In the genomic region with DNA sequence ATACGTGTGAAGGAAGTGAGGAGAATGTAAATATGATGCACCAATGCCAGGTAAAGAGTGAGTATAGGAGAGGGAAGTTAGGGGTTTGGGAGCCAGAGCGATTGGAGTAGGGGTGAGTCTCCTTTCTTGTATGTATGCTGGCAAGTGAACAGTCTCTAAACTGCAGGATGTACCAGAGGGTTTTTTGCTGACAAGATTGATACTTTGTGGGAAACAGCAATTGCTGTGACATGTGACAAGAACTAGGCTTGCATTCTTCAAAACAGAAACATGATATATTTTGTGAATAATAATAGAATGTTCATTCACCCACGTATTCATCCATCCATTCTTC, we compare ENCODE assay signal across 8 cellular contexts. TPM values are rescaled to one million over a fixed set of nuclear protein-coding genes. Genes with fewer than 3 reads are reported as not detected.
DNase-seq lines count a peak whose midpoint lies in the region; ATAC-seq and TF ChIP-seq lines count a peak whose summit lies in the region.

No MANE protein-coding gene starts in this region.

- TF ChIP-seq POLR2A in heart left ventricle (IDR thresholded peaks at IDR 0.05) (no peak), gastrocnemius medialis (IDR thresholded peaks at IDR 0.05) (no peak)

- H3K9me3 ChIP-seq in heart left ventricle: no peaks in the 10 kb centered on the region
- no peaks in the 10 kb centered on the region for H3K9me3 ChIP-seq in gastrocnemius medialis

- intact Hi-C loops in activated CD4-positive, alpha-beta memory T cell treated with anti-CD3 and anti-CD28 coated beads for 36 hours (cut with micrococcal nuclease): loop anchor here (1.0 to 2.0 kb wide), 2 partner anchors 381 to 729 kb away; no protein-coding TSS in a partner anchor
- intact Hi-C loops in heart left ventricle (cut with DNase I): no loop called here
- intact Hi-C loops in gastrocnemius medialis (cut with DNase I; ENCODE audit: low total_unique reads): no loop called here

- H3K36me3 ChIP-seq in heart left ventricle (no peaks in the 10 kb centered on the region), gastrocnemius medialis (no peaks in the 10 kb centered on the region)

- POLR2A ChIA-PET in activated CD4-positive, alpha-beta memory T cell treated with anti-CD3 and anti-CD28 coated beads for 36 hours (lab: Charles Lee): no interaction called here

- H3K27ac ChIP-seq in heart left ventricle: peak overlapping the region; percentile 53 to 86 (median 78)
- peak overlapping the region; percentile 39 to 74 (median 70) for H3K27ac ChIP-seq in gastrocnemius medialis

- CTCF ChIA-PET in activated CD4-positive, alpha-beta memory T cell treated with anti-CD3 and anti-CD28 coated beads for 36 hours (lab: Charles Lee): no interaction called here

- H3K9me3 Mint-ChIP-seq in activated CD4-positive, alpha-beta memory T cell treated with anti-CD3 and anti-CD28 coated beads for 36 hours: no peaks in the 10 kb centered on the region

- peaks cover 3% of the 10 kb centered on the region for H3K36me3 Mint-ChIP-seq in activated CD4-positive, alpha-beta memory T cell treated with anti-CD3 and anti-CD28 coated beads for 36 hours

- H3K27me3 ChIP-seq in heart left ventricle: no peaks in the 10 kb centered on the region
- H3K27me3 ChIP-seq in gastrocnemius medialis: no peaks in the 10 kb centered on the region

- peaks cover 15% of the 10 kb centered on the region for H3K4me1 Mint-ChIP-seq in activated CD4-positive, alpha-beta memory T cell treated with anti-CD3 and anti-CD28 coated beads for 36 hours (ENCODE audit: low read depth)

- no peaks in the 10 kb centered on the region for H3K27me3 Mint-ChIP-seq in activated CD4-positive, alpha-beta memory T cell treated with anti-CD3 and anti-CD28 coated beads for 36 hours

- ATAC-seq in GM18907 (IDR thresholded peaks at IDR 0.05; ENCODE audit: unreplicated experiment) (peak; percentile 39), HG03159 (IDR thresholded peaks at IDR 0.05; ENCODE audit: unreplicated experiment) (peak; percentile 41), heart left ventricle (peak in 2 of 4 donors; percentile 27 to 35), gastrocnemius medialis (peak in 1 of 2 donors; percentile 24)

- peak overlapping the region; percentile 94 for H3K27ac Mint-ChIP-seq in activated CD4-positive, alpha-beta memory T cell treated with anti-CD3 and anti-CD28 coated beads for 36 hours

- peaks cover 0 to 15% (median 0%) of the 10 kb centered on the region in 12 donors for H3K4me1 ChIP-seq in heart left ventricle
- no peaks in the 10 kb centered on the region for H3K4me1 ChIP-seq in gastrocnemius medialis

- peak; percentile 4 for DNase-seq in AG08396 (ENCODE audit: low spot score)
- DNase-seq in activated CD4-positive, alpha-beta memory T cell treated with anti-CD3 and anti-CD28 coated beads for 36 hours: no peak
- no peak for DNase-seq in heart left ventricle
- DNase-seq in gastrocnemius medialis: no peak
- no peak for DNase-seq in NCI-H524 treated with DMSO at 0.1 percent for 48 hours (lab: John Stamatoyannopoulos, UW)
- DNase-seq in NCI-H82 treated with DMSO at 0.1 percent for 48 hours (lab: John Stamatoyannopoulos, UW; ENCODE audit: unreplicated experiment): no peak

- WGBS in heart left ventricle, 4 donors: 0 to 26% (median 11%) methylated on average over 3 of the region's 3 CpGs

- H3K4me3 ChIP-seq in heart left ventricle (peak overlapping the region; percentile 37 to 91 (median 64)), gastrocnemius medialis (peak overlapping the region; percentile 52 to 66 (median 62))

- in situ Hi-C loops in gastrocnemius medialis (cut with MboI; ENCODE audit: low sequenced_read_pairs in 4 of 4): no loop called here

- TF ChIP-seq CTCF in heart left ventricle (IDR thresholded peaks at IDR 0.05): no peak
- TF ChIP-seq CTCF in gastrocnemius medialis (IDR thresholded peaks at IDR 0.05 in 4 of 5, conservative IDR thresholded peaks at IDR 0.05 in 1 of 5): no peak

- peak overlapping the region; percentile 90 for H3K4me3 Mint-ChIP-seq in activated CD4-positive, alpha-beta memory T cell treated with anti-CD3 and anti-CD28 coated beads for 36 hours

RNA-seq across cellular contexts. Expression of a gene that starts 0.7 kb away (rescaled TPM):
- 1 to 10 TPM; 3.6 to 3.8 TPM for total RNA-seq in activated CD4-positive, alpha-beta memory T cell treated with anti-CD3 and anti-CD28 coated beads for 36 hours
- 10 to 100 TPM in 8 of 9 donors, 1 to 10 TPM in 1; 9.5 to 16.9 (median 12.2) TPM for total RNA-seq in heart left ventricle
- 1 to 10 TPM; 2.8 to 6.2 TPM for polyA plus RNA-seq in heart left ventricle
- 1 to 10 TPM; 1.8 to 6.6 (median 4.8) TPM for total RNA-seq in gastrocnemius medialis
